Comparison of ENCODE assay signal across 1 cellular context in the genomic region with DNA sequence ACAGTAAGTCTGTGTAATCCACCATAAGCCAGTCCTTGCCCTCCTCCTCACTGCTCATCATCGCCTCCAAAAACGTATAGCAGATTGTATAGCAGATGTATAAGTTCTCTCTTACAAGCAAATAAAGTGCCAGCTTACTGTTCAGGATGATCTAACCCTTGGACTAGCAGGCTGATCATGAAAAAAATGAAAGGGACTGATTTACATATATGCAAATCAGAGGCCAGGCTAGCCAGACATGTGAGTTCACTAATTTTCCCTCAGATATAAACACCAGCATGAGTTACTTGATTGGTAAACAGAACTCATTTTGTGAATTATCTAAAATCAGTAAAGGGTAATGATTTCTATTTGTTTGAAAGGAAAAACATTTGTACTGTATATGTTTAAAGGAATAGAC.
TF ChIP-seq lines count a peak whose summit lies in the region.

No MANE protein-coding gene starts in this region.

TF ChIP-seq in GM12878, 131 proteins besides CTCF, POLR2A, EP300 and RAD21 (continued from another document):
- TF ChIP-seq BCL3 (IDR thresholded peaks at IDR 0.05; ENCODE audit: borderline replicate concordance, insufficient read depth, low read depth, low read length, poor library complexity, severe bottlenecking): no peak
